ENCODE assay signal across 8 cellular contexts in genomic region chr19:10502524-10503001, GRCh38. TPM values are rescaled to one million over a fixed set of nuclear protein-coding genes. Genes with fewer than 3 reads are reported as not detected.
DNase-seq lines count a peak whose midpoint lies in the region; ATAC-seq and TF ChIP-seq lines count a peak whose summit lies in the region.

No MANE protein-coding gene starts in this region.

- ATAC-seq in CD4-positive, CD25-positive, alpha-beta regulatory T cell (ENCODE audit: low read depth in 2 of 2), result peak; percentile 93 to 94
- peak; percentile 86 for ATAC-seq in GM19397 (IDR thresholded peaks at IDR 0.05; ENCODE audit: unreplicated experiment)
- ATAC-seq in HG03565 (IDR thresholded peaks at IDR 0.05; ENCODE audit: unreplicated experiment), result peak; percentile 82

- peaks cover 42% of the 10 kb centered on the region for H3K4me1 ChIP-seq in CD4-positive, CD25-positive, alpha-beta regulatory T cell (ENCODE audit: control insufficient read depth, insufficient read depth, low read length, poor library complexity, severe bottlenecking)

- H3K4me3 ChIP-seq in CD4-positive, CD25-positive, alpha-beta regulatory T cell (ENCODE audit: low read depth, low read length), result peak overlapping the region; percentile 81
- peak overlapping the region; percentile 84 for H3K4me3 ChIP-seq in lower leg skin (ENCODE audit: low read depth, poor library complexity, severe bottlenecking)

- H3K27me3 ChIP-seq in CD4-positive, CD25-positive, alpha-beta regulatory T cell (ENCODE audit: control insufficient read depth, insufficient read depth, low read length), result no peaks in the 10 kb centered on the region

- H3K27ac ChIP-seq in CD4-positive, CD25-positive, alpha-beta regulatory T cell (ENCODE audit: insufficient read depth, low read length, poor library complexity, severe bottlenecking), result peak overlapping the region; percentile 79

- peaks cover 8% of the 10 kb centered on the region for H3K36me3 ChIP-seq in CD4-positive, CD25-positive, alpha-beta regulatory T cell (ENCODE audit: control insufficient read depth, insufficient read depth, low read length)

- 0 to 1% methylated on average over 7 to 22 of the region's 65 CpGs for WGBS in lower leg skin, 2 donors

- TF ChIP-seq CTCF in lower leg skin (IDR thresholded peaks at IDR 0.05), result no peak

- H3K27ac Mint-ChIP-seq in CD4-positive, CD25-positive, alpha-beta regulatory T cell, result peak overlapping the region in 2 of 3 donors; percentile 52 to 65

- peaks cover 10% of the 10 kb centered on the region for H3K36me3 Mint-ChIP-seq in CD4-positive, CD25-positive, alpha-beta regulatory T cell

- intact Hi-C loops in lower leg skin (cut with DNase I; ENCODE audit: low total_unique reads), result loop anchor here (10.0 kb wide), 1 partner anchor 52 kb away; no protein-coding TSS in a partner anchor

- H3K9me3 ChIP-seq in CD4-positive, CD25-positive, alpha-beta regulatory T cell (ENCODE audit: control insufficient read depth in 2 of 2, low read length in 2 of 2), result no peaks in the 10 kb centered on the region

- no peaks in the 10 kb centered on the region for H3K27me3 Mint-ChIP-seq in CD4-positive, CD25-positive, alpha-beta regulatory T cell

- peak; percentile 75 to 92 (median 86) for DNase-seq in CD4-positive, CD25-positive, alpha-beta regulatory T cell
- DNase-seq in NCI-H748 treated with DMSO at 0.1 percent for 48 hours (lab: John Stamatoyannopoulos, UW), result peak; percentile 56
- DNase-seq in activated CD4-positive, alpha-beta T cell treated with anti-CD3 and anti-CD28 coated beads, Interleukin-2, amount 50 U/mL, for 48 hours, result peak; percentile 90 to 93
- DNase-seq in dermis microvascular lymphatic vessel endothelial cell (ENCODE audit: low read depth in 2 of 2), result peak; percentile 84 to 94
- peak; percentile 90 to 99 for DNase-seq in lower leg skin (ENCODE audit: low spot score in 2 of 2)
- peak; percentile 90 for DNase-seq in stimulated activated CD4-positive, alpha-beta T cell treated with anti-CD3 and anti-CD28 coated beads, Interleukin-4, amount 100 ng/mL, for 24 hours

- peaks cover 5 to 43% (median 23%) of the 10 kb centered on the region in 4 donors for H3K4me1 Mint-ChIP-seq in CD4-positive, CD25-positive, alpha-beta regulatory T cell

- TF ChIP-seq POLR2A in lower leg skin (IDR thresholded peaks at IDR 0.05), result peak in 1 of 2 donors; percentile 48

- H3K4me3 Mint-ChIP-seq in CD4-positive, CD25-positive, alpha-beta regulatory T cell, result peak overlapping the region; percentile 86 to 95 (median 88)

- H3K9me3 Mint-ChIP-seq in CD4-positive, CD25-positive, alpha-beta regulatory T cell, result peaks cover 0 to 2% (median 0%) of the 10 kb centered on the region in 7 donors

RNA-seq across cellular contexts. Expression of gene KEAP1, which starts 0.6 kb away (rescaled TPM):
- total RNA-seq in CD4-positive, CD25-positive, alpha-beta regulatory T cell, result 26.2 TPM
- polyA plus RNA-seq in CD4-positive, CD25-positive, alpha-beta regulatory T cell, result 10 to 100 TPM; 45.0 to 75.1 (median 56.3) TPM
- total RNA-seq in dermis microvascular lymphatic vessel endothelial cell (72.1 and 95.3 TPM in 2 replicates), lower leg skin (100 to 1,000 TPM in 1 of 4 donors, 10 to 100 TPM in 3; 81.6 to 102 (median 89.0) TPM)

RNA-seq across cellular contexts. Expression of gene S1PR5, which starts 14.7 kb away (rescaled TPM):
- not detected for total RNA-seq in CD4-positive, CD25-positive, alpha-beta regulatory T cell
- polyA plus RNA-seq in CD4-positive, CD25-positive, alpha-beta regulatory T cell, result under 1 TPM in 3 of 4 donors, not detected in 1; 0.17 to 0.31 (median 0.30) TPM
- 0.13 TPM in 1 of 2 replicates, not detected in the other for total RNA-seq in dermis microvascular lymphatic vessel endothelial cell
- total RNA-seq in lower leg skin, result 10 to 100 TPM; 34.9 to 64.0 (median 42.3) TPM

RNA-seq across cellular contexts. Expression of gene ATG4D, which starts 41.1 kb away (rescaled TPM):
- total RNA-seq in CD4-positive, CD25-positive, alpha-beta regulatory T cell, result 62.4 TPM
- 10 to 100 TPM; 14.0 to 17.0 (median 14.7) TPM for polyA plus RNA-seq in CD4-positive, CD25-positive, alpha-beta regulatory T cell
- total RNA-seq in dermis microvascular lymphatic vessel endothelial cell, result 7.8 and 9.0 TPM in 2 replicates
- total RNA-seq in lower leg skin, result 100 to 1,000 TPM in 1 of 4 donors, 10 to 100 TPM in 3; 58.5 to 106 (median 71.4) TPM

Comparison
In these comparisons a context has a peak if more than half of its experiments do, and no peak if none do; other contexts are left out.
1. Peak in every context shown above with its lines: DNase-seq, ATAC-seq, H3K4me3 ChIP-seq and H3K27ac ChIP-seq.
2. RNA of gene S1PR5, which starts 14.7 kb away (total RNA-seq): 34.9 to 64.0 TPM in lower leg skin; not detected in CD4-positive, CD25-positive, alpha-beta regulatory T cell (single experiment) and 0.13 TPM in dermis microvascular lymphatic vessel endothelial cell; every median in the first group is over 10 times any median in the second.